25 cellular contexts compared by ENCODE assay signal in the genomic region with DNA sequence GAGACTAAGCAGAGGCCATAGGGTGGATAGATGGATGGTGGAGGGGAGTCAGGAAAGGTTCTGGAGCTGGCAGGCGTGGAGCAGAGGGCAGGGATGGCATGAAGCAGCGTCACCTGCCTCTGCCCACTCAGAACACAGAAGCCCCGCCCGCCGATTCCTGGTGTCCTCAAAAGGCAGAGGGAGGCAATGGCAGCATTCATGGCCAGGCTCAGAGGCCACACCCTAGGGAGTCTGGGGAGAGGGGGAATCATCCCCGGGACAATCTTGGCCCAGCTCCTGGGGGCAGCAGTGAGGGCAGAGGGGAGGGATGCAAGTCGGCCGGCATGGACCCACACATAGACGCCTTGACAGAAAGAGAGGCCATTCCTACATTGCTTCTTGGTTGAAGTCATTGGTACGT.
"Had no signal": no experiment of that assay in that cellular context is flagged by ENCODE, and none has a peak within 500 bp of the region (broad histone marks: within the 10 kb centered on the region; RNA-seq: fewer than 3 reads in every experiment).

No MANE protein-coding gene starts in this region.

- ATAC-seq: activated T-helper 17 cell treated with anti-CD3 and anti-CD28 coated beads, Interleukin-2, amount 50 U/mL, for 72 hours; Right ventricle myocardium inferior had no signal

- H3K27ac ChIP-seq: brain microvascular endothelial cell, cardiac muscle cell, PC-9, SK-N-MC, VCaP had no signal

- H3K27ac Mint-ChIP-seq: activated CD4-positive, alpha-beta memory T cell treated with anti-CD3 and anti-CD28 coated beads for 36 hours; activated CD4-positive, alpha-beta T cell treated with anti-CD3 and anti-CD28 coated beads, Interleukin-2, amount 10 ng/mL, durations not matched to agents 7 days and 5 days; activated naive CD4-positive, alpha-beta T cell treated with anti-CD3 and anti-CD28 coated beads for 36 hours; activated naive CD8-positive, alpha-beta T cell; activated T-helper 17 cell treated with anti-CD3 and anti-CD28 coated beads, Interleukin-2, amount 50 U/mL, for 72 hours had no signal

- H3K36me3 Mint-ChIP-seq: activated CD4-positive, alpha-beta memory T cell treated with anti-CD3 and anti-CD28 coated beads for 36 hours; activated naive CD8-positive, alpha-beta T cell had no signal

- DNase-seq: activated CD4-positive, alpha-beta memory T cell treated with anti-CD3 and anti-CD28 coated beads for 36 hours; activated CD4-positive, alpha-beta T cell treated with anti-CD3 and anti-CD28 coated beads, Interleukin-2, amount 10 ng/mL, durations not matched to agents 7 days and 5 days; activated CD4-positive, CD25-positive, alpha-beta regulatory T cell; activated CD8-positive, alpha-beta memory T cell treated with anti-CD3 and anti-CD28 coated beads for 24 hours; activated gamma-delta T cell; activated naive CD4-positive, alpha-beta T cell treated with anti-CD3 and anti-CD28 coated beads for 36 hours; activated T-cell treated with anti-CD3 and anti-CD28 coated beads, Interleukin-2, amount 50 U/mL, for 48 hours; brain microvascular endothelial cell; KG1; NCI-H1092; NCI-H1417; NCI-H1930; NCI-H2107; NCI-H2171 treated with DMSO at 0.1 percent for 48 hours; NCI-H226; NCI-H526; NK-92 treated with Interleukin-12 subunit alpha and Interleukin-12 subunit beta, amount 100 ng/mL, for 24 hours; PC-9; T-helper 1 cell had no signal

- H3K4me3 Mint-ChIP-seq: activated CD4-positive, alpha-beta memory T cell treated with anti-CD3 and anti-CD28 coated beads for 36 hours; activated CD4-positive, alpha-beta T cell treated with anti-CD3 and anti-CD28 coated beads, Interleukin-2, amount 10 ng/mL, durations not matched to agents 7 days and 5 days; activated naive CD4-positive, alpha-beta T cell treated with anti-CD3 and anti-CD28 coated beads for 36 hours; activated naive CD8-positive, alpha-beta T cell; activated T-helper 17 cell treated with anti-CD3 and anti-CD28 coated beads, Interleukin-2, amount 50 U/mL, for 72 hours had no signal

- H3K9me3 Mint-ChIP-seq: activated CD4-positive, alpha-beta memory T cell treated with anti-CD3 and anti-CD28 coated beads for 36 hours; activated CD4-positive, alpha-beta T cell treated with anti-CD3 and anti-CD28 coated beads, Interleukin-2, amount 10 ng/mL, durations not matched to agents 7 days and 5 days; activated naive CD4-positive, alpha-beta T cell treated with anti-CD3 and anti-CD28 coated beads for 36 hours; activated T-helper 17 cell treated with anti-CD3 and anti-CD28 coated beads, Interleukin-2, amount 50 U/mL, for 72 hours had no signal
